In genomic region chr4:142351958-142352357, GRCh38 we compare ENCODE assay signal across 13 cellular contexts.
DNase-seq lines count a peak whose midpoint lies in the region; ATAC-seq and TF ChIP-seq lines count a peak whose summit lies in the region.
"Had no signal": no experiment of that assay in that cellular context is flagged by ENCODE, and none has a peak within 500 bp of the region (broad histone marks: within the 10 kb centered on the region; RNA-seq: fewer than 3 reads in every experiment).

No MANE protein-coding gene starts in this region.

- no peaks in the 10 kb centered on the region for H3K27me3 ChIP-seq in gastroesophageal sphincter
- H3K27me3 ChIP-seq in stomach smooth muscle (ENCODE audit: control insufficient read depth in 1 of 2, insufficient read depth in 2 of 2, low read length in 2 of 2), result no peaks in the 10 kb centered on the region
- H3K27me3 ChIP-seq in A673 (replicated peaks; ENCODE audit: insufficient read depth, low read depth, low read length, poor library complexity), result no peaks in the 10 kb centered on the region
- H3K27me3 ChIP-seq: Peyer's patch, spleen, uterus had no signal

- ATAC-seq in gastroesophageal sphincter (no peak), GM19324 (IDR thresholded peaks at IDR 0.05; ENCODE audit: low FRiP score, unreplicated experiment) (no peak)
- ATAC-seq: HCT116 had no signal

- H3K27ac Mint-ChIP-seq in activated naive CD4-positive, alpha-beta T cell treated with anti-CD3 and anti-CD28 coated beads, Interleukin-2, amount 10 ng/mL, durations not matched to agents 7 days and 5 days, result peak overlapping the region; percentile 60
- H3K27ac Mint-ChIP-seq in activated T-helper 2 cell treated with anti-CD3 and anti-CD28 coated beads, Interferon-gamma antibody, Interleukin-2, Interleukin-4, amounts not matched to agents 10 μg/mL and 5 μg/mL and 100 μg/mL, durations not matched to agents 14 hours and 24 hours and 36 hours, result peak overlapping the region; percentile 48

- no peak for TF ChIP-seq POLR2A in gastroesophageal sphincter (IDR thresholded peaks at IDR 0.05)

- H3K36me3 Mint-ChIP-seq in activated naive CD4-positive, alpha-beta T cell treated with anti-CD3 and anti-CD28 coated beads, Interleukin-2, amount 10 ng/mL, durations not matched to agents 7 days and 5 days, result peaks cover 38% of the 10 kb centered on the region
- peaks cover 22% of the 10 kb centered on the region for H3K36me3 Mint-ChIP-seq in activated T-helper 2 cell treated with anti-CD3 and anti-CD28 coated beads, Interferon-gamma antibody, Interleukin-2, Interleukin-4, amounts not matched to agents 10 μg/mL and 5 μg/mL and 100 μg/mL, durations not matched to agents 14 hours and 24 hours and 36 hours (ENCODE audit: low read depth)

- no peaks in the 10 kb centered on the region for H3K27me3 Mint-ChIP-seq in activated naive CD4-positive, alpha-beta T cell treated with anti-CD3 and anti-CD28 coated beads, Interleukin-2, amount 10 ng/mL, durations not matched to agents 7 days and 5 days
- no peaks in the 10 kb centered on the region for H3K27me3 Mint-ChIP-seq in activated T-helper 2 cell treated with anti-CD3 and anti-CD28 coated beads, Interferon-gamma antibody, Interleukin-2, Interleukin-4, amounts not matched to agents 10 μg/mL and 5 μg/mL and 100 μg/mL, durations not matched to agents 14 hours and 24 hours and 36 hours (ENCODE audit: low read depth)

- no peak for TF ChIP-seq CTCF in gastroesophageal sphincter (IDR thresholded peaks at IDR 0.05)
- no peak for TF ChIP-seq CTCF in A673 (conservative IDR thresholded peaks at IDR 0.05; ENCODE audit: low read depth, low read length)

- POLR2A ChIA-PET in A673 (lab: Charles Lee; ENCODE audit: low non-redundant PET), result no interaction called here

- no peak for TF ChIP-seq EP300 in gastroesophageal sphincter (IDR thresholded peaks at IDR 0.05)

- peak overlapping the region in 1 of 2 donors; percentile 49 for H3K9ac ChIP-seq in stomach smooth muscle (ENCODE audit: low read length in 2 of 2)

- H3K4me1 Mint-ChIP-seq in activated naive CD4-positive, alpha-beta T cell treated with anti-CD3 and anti-CD28 coated beads, Interleukin-2, amount 10 ng/mL, durations not matched to agents 7 days and 5 days, result peaks cover 92% of the 10 kb centered on the region
- H3K4me1 Mint-ChIP-seq in activated T-helper 2 cell treated with anti-CD3 and anti-CD28 coated beads, Interferon-gamma antibody, Interleukin-2, Interleukin-4, amounts not matched to agents 10 μg/mL and 5 μg/mL and 100 μg/mL, durations not matched to agents 14 hours and 24 hours and 36 hours (ENCODE audit: low read depth), result peaks cover 90% of the 10 kb centered on the region

- 19 to 22% methylated on average over 4 of the region's 4 CpGs for WGBS in gastroesophageal sphincter (ENCODE audit: low coverage in 1 of 2), 2 donors

- H3K4me3 Mint-ChIP-seq in activated naive CD4-positive, alpha-beta T cell treated with anti-CD3 and anti-CD28 coated beads, Interleukin-2, amount 10 ng/mL, durations not matched to agents 7 days and 5 days, result peak overlapping the region; percentile 13
- peak overlapping the region; percentile 50 for H3K4me3 Mint-ChIP-seq in activated T-helper 2 cell treated with anti-CD3 and anti-CD28 coated beads, Interferon-gamma antibody, Interleukin-2, Interleukin-4, amounts not matched to agents 10 μg/mL and 5 μg/mL and 100 μg/mL, durations not matched to agents 14 hours and 24 hours and 36 hours (ENCODE audit: low read depth)

- H3K4me3 ChIP-seq in gastroesophageal sphincter (peak overlapping the region; percentile 1 to 10), stomach smooth muscle (ENCODE audit: low read length in 2 of 2) (peak overlapping the region; percentile 9 to 23), A673 (ENCODE audit: low read depth, low read length, poor library complexity, severe bottlenecking) (no peak overlapping the region)
- H3K4me3 ChIP-seq: Peyer's patch, spleen, uterus had no signal

- H3K9me3 Mint-ChIP-seq in activated naive CD4-positive, alpha-beta T cell treated with anti-CD3 and anti-CD28 coated beads, Interleukin-2, amount 10 ng/mL, durations not matched to agents 7 days and 5 days, result no peaks in the 10 kb centered on the region
- H3K9me3 Mint-ChIP-seq in activated T-helper 2 cell treated with anti-CD3 and anti-CD28 coated beads, Interferon-gamma antibody, Interleukin-2, Interleukin-4, amounts not matched to agents 10 μg/mL and 5 μg/mL and 100 μg/mL, durations not matched to agents 14 hours and 24 hours and 36 hours, result no peaks in the 10 kb centered on the region

- intact Hi-C loops in activated T-helper 2 cell treated with anti-CD3 and anti-CD28 coated beads, Interferon-gamma antibody, Interleukin-2, Interleukin-4, amounts not matched to agents 10 μg/mL and 5 μg/mL and 100 μg/mL, durations not matched to agents 14 hours and 24 hours and 36 hours (cut with micrococcal nuclease), result loop anchor here (2.0 kb wide), 1 partner anchor 369 kb away; no protein-coding TSS in a partner anchor
- intact Hi-C loops in A673 (cut with micrococcal nuclease; ENCODE audit: unreplicated experiment), result loop anchor here (2.0 to 10.0 kb wide), 4 partner anchors 215 to 490 kb away; no protein-coding TSS in a partner anchor

- BruUV-seq in A673 (replicated peaks; lab: Mats Ljungman, UMichigan), result no TSS peak

- H3K4me1 ChIP-seq in gastroesophageal sphincter (peaks cover 0 to 54% (median 9%) of the 10 kb centered on the region in 3 donors), stomach smooth muscle (ENCODE audit: control insufficient read depth, insufficient read depth, low read length) (peaks cover 27% of the 10 kb centered on the region), A673 (ENCODE audit: insufficient read depth, low read length, poor library complexity, severe bottlenecking) (peaks cover 30% of the 10 kb centered on the region)
- H3K4me1 ChIP-seq: uterus had no signal

- no peaks in the 10 kb centered on the region for H3K9me3 ChIP-seq in gastroesophageal sphincter
- H3K9me3 ChIP-seq in stomach smooth muscle (ENCODE audit: control insufficient read depth in 2 of 2, low read length in 2 of 2), result no peaks in the 10 kb centered on the region
- no peaks in the 10 kb centered on the region for H3K9me3 ChIP-seq in A673 (ENCODE audit: low read depth, low read length, poor library complexity, severe bottlenecking)
- H3K9me3 ChIP-seq: Peyer's patch, spleen, uterus had no signal

- no peak for DNase-seq in activated naive CD4-positive, alpha-beta T cell treated with anti-CD3 and anti-CD28 coated beads, Interleukin-2, amount 10 ng/mL, durations not matched to agents 7 days and 5 days
- no peak for DNase-seq in activated naive CD4-positive, alpha-beta T cell treated with Interleukin-2 at 50 U/mL for 16 hours
- no peak for DNase-seq in activated T-helper 2 cell treated with anti-CD3 and anti-CD28 coated beads, Interferon-gamma antibody, Interleukin-2, Interleukin-4, amounts not matched to agents 10 μg/mL and 5 μg/mL and 100 μg/mL, durations not matched to agents 14 hours and 24 hours and 36 hours (ENCODE audit: low spot score)
- DNase-seq in NOMO-1 (lab: John Stamatoyannopoulos, UW; ENCODE audit: unreplicated experiment in 2 of 2) (no peak), A673 (ENCODE audit: low spot score) (no peak)
- DNase-seq: NCI-H1092, Peyer's patch, spleen, uterus had no signal

- no peaks in the 10 kb centered on the region for H3K36me3 ChIP-seq in gastroesophageal sphincter
- H3K36me3 ChIP-seq in stomach smooth muscle (ENCODE audit: control insufficient read depth in 2 of 2, insufficient read depth in 2 of 2, low read length in 2 of 2), result no peaks in the 10 kb centered on the region
- H3K36me3 ChIP-seq in A673 (ENCODE audit: insufficient read depth, low read length, poor library complexity, severe bottlenecking), result no peaks in the 10 kb centered on the region
- H3K36me3 ChIP-seq: Peyer's patch, spleen, uterus had no signal

- H3K27ac ChIP-seq in gastroesophageal sphincter (peak overlapping the region; percentile 11 to 50 (median 48)), stomach smooth muscle (ENCODE audit: low read length) (no peak overlapping the region), A673 (ENCODE audit: low read depth, low read length, poor library complexity, severe bottlenecking) (no peak overlapping the region)
- H3K27ac ChIP-seq: Peyer's patch had no signal

- CTCF ChIA-PET in activated naive CD4-positive, alpha-beta T cell treated with anti-CD3 and anti-CD28 coated beads, Interleukin-2, amount 10 ng/mL, durations not matched to agents 7 days and 5 days (lab: Charles Lee), result interaction anchor here (1.2 to 9.6 kb wide), 9 partner anchors 8 to 368 kb away, joined by 3 to 76 read pairs (median 5); no protein-coding TSS in a partner anchor
- CTCF ChIA-PET in A673 (lab: Charles Lee), result no interaction called here

Comparison
In these comparisons a context has a peak if more than half of its experiments do, and no peak if none do; other contexts are left out.
1. H3K27ac ChIP-seq: peak in gastroesophageal sphincter (4 of 4); none in stomach smooth muscle (single experiment) and A673 (single experiment).